In genomic region chr14:22613091-22613695, GRCh38 we compare ENCODE assay signal across 1 cellular context.
TF ChIP-seq lines count a peak whose summit lies in the region.

No MANE protein-coding gene starts in this region.

TF ChIP-seq in HepG2, 621 proteins besides CTCF, POLR2A, EP300 and RAD21:
- TF ChIP-seq MAF1 (CRISPR knock-in tag; IDR thresholded peaks at IDR 0.05; ENCODE audit: borderline replicate concordance) (no peak), BCLAF1 (IDR thresholded peaks at IDR 0.05) (no peak), MNT (IDR thresholded peaks at IDR 0.05) (peak; percentile 84), ZNF276 (CRISPR knock-in tag; IDR thresholded peaks at IDR 0.05; ENCODE audit: low read depth) (no peak), HNRNPLL (IDR thresholded peaks at IDR 0.05; ENCODE audit: low read depth, low read length, poor library complexity, severe bottlenecking) (no peak), POLR2G (IDR thresholded peaks at IDR 0.05; ENCODE audit: low read depth, low read length) (peak; percentile 48), ZNF383 (CRISPR knock-in tag; IDR thresholded peaks at IDR 0.05; ENCODE audit: borderline replicate concordance) (0 out of 2 replicates have a peak, but pooled peaks have one; percentile 41), ZFAT (CRISPR knock-in tag; conservative IDR thresholded peaks at IDR 0.05) (no peak), KDM6A (CRISPR knock-in tag; IDR thresholded peaks at IDR 0.05; ENCODE audit: low read depth) (no peak), IRF9 (CRISPR knock-in tag; IDR thresholded peaks at IDR 0.05; ENCODE audit: borderline replicate concordance) (no peak), EHMT2 (IDR thresholded peaks at IDR 0.05; ENCODE audit: borderline replicate concordance, low read depth, low read length) (no peak), ZBTB34 (CRISPR knock-in tag; IDR thresholded peaks at IDR 0.05) (no peak), TEAD3 (CRISPR knock-in tag; optimal IDR thresholded peaks at IDR 0.05; ENCODE audit: borderline replicate concordance) (peak; percentile 47), PRDM15 (CRISPR knock-in tag; IDR thresholded peaks at IDR 0.05) (no peak), DMTF1 (CRISPR knock-in tag; IDR thresholded peaks at IDR 0.05) (no peak)
